8 cellular contexts compared by ENCODE assay signal in genomic region chr17:64320613-64321553, GRCh38. TPM values are rescaled to one million over a fixed set of nuclear protein-coding genes. Genes with fewer than 3 reads are reported as not detected.
DNase-seq lines count a peak whose midpoint lies in the region; ATAC-seq and TF ChIP-seq lines count a peak whose summit lies in the region.

No MANE protein-coding gene starts in this region.

- peaks cover 0 to 4% (median 3%) of the 10 kb centered on the region in 3 donors for H3K27me3 Mint-ChIP-seq in CD14-positive monocyte (ENCODE audit: low read depth in 3 of 3)
- no peaks in the 10 kb centered on the region for H3K27me3 Mint-ChIP-seq in activated CD4-positive, alpha-beta memory T cell treated with anti-CD3 and anti-CD28 coated beads for 36 hours

- peak; percentile 67 for DNase-seq in CD14-positive monocyte (ENCODE audit: low spot score)
- DNase-seq in HPDE6-E6E7 (ENCODE audit: extremely low spot score), result peak; percentile 75
- DNase-seq in NCI-H774 (lab: John Stamatoyannopoulos, UW), result peak; percentile 77
- peak; percentile 64 for DNase-seq in activated CD4-positive, alpha-beta memory T cell treated with anti-CD3 and anti-CD28 coated beads for 36 hours
- DNase-seq in effector memory CD4-positive, alpha-beta T cell, result peak; percentile 8 to 41 (median 26)
- peak; percentile 76 for DNase-seq in midbrain (lab: John Stamatoyannopoulos, UW)
- DNase-seq in stimulated activated CD8-positive, alpha-beta memory T cell treated with anti-CD3 and anti-CD28 coated beads, Interleukin-7, amount 100 ng/mL, for 1 hour (ENCODE audit: low read depth in 2 of 2), result peak; percentile 20 to 23

- no peaks in the 10 kb centered on the region for H3K9me3 ChIP-seq in effector memory CD4-positive, alpha-beta T cell (ENCODE audit: control insufficient read depth, low read length)

- peaks cover 5% of the 10 kb centered on the region for H3K4me1 ChIP-seq in effector memory CD4-positive, alpha-beta T cell (ENCODE audit: control insufficient read depth, insufficient read depth, low read length, poor library complexity, severe bottlenecking)

- no peak overlapping the region for H3K27ac ChIP-seq in effector memory CD4-positive, alpha-beta T cell (ENCODE audit: insufficient read depth, low read length, poor library complexity, severe bottlenecking)

- ATAC-seq in HG02571 (IDR thresholded peaks at IDR 0.05; ENCODE audit: unreplicated experiment), result no peak

- CTCF ChIA-PET in activated CD4-positive, alpha-beta memory T cell treated with anti-CD3 and anti-CD28 coated beads for 36 hours (lab: Charles Lee), result interaction anchor here (0.6 to 17.1 kb wide), 24 partner anchors 8 to 414 kb away, joined by 3 to 230 read pairs (median 4); partner anchors contain the start of genes CEP95 and DDX5

- H3K4me3 ChIP-seq in effector memory CD4-positive, alpha-beta T cell (ENCODE audit: insufficient read depth, low read depth, low read length, poor library complexity, severe bottlenecking), result no peak overlapping the region

- H3K36me3 ChIP-seq in effector memory CD4-positive, alpha-beta T cell (ENCODE audit: control insufficient read depth, insufficient read depth, low read length), result no peaks in the 10 kb centered on the region

- intact Hi-C loops in CD14-positive monocyte (cut with micrococcal nuclease), result loop anchor here (5.0 kb wide), 2 partner anchors 36 to 96 kb away; no protein-coding TSS in a partner anchor
- intact Hi-C loops in activated CD4-positive, alpha-beta memory T cell treated with anti-CD3 and anti-CD28 coated beads for 36 hours (cut with micrococcal nuclease), result loop anchor here (1.0 to 5.0 kb wide), 2 partner anchors 97 to 326 kb away; no protein-coding TSS in a partner anchor

- peaks cover 34 to 56% of the 10 kb centered on the region in 2 donors for H3K36me3 Mint-ChIP-seq in CD14-positive monocyte
- no peaks in the 10 kb centered on the region for H3K36me3 Mint-ChIP-seq in activated CD4-positive, alpha-beta memory T cell treated with anti-CD3 and anti-CD28 coated beads for 36 hours

- peak; percentile 91 for TF ChIP-seq CTCF in CD14-positive monocyte (IDR thresholded peaks at IDR 0.05)

- H3K27me3 ChIP-seq in effector memory CD4-positive, alpha-beta T cell (replicated peaks; ENCODE audit: control insufficient read depth, insufficient read depth, low read length, poor library complexity, severe bottlenecking), result no peaks in the 10 kb centered on the region

- H3K9me3 Mint-ChIP-seq in CD14-positive monocyte, result peaks cover 0 to 2% (median 0%) of the 10 kb centered on the region in 7 donors
- no peaks in the 10 kb centered on the region for H3K9me3 Mint-ChIP-seq in activated CD4-positive, alpha-beta memory T cell treated with anti-CD3 and anti-CD28 coated beads for 36 hours

- H3K4me1 Mint-ChIP-seq in CD14-positive monocyte, result peaks cover 47% of the 10 kb centered on the region
- no peaks in the 10 kb centered on the region for H3K4me1 Mint-ChIP-seq in activated CD4-positive, alpha-beta memory T cell treated with anti-CD3 and anti-CD28 coated beads for 36 hours (ENCODE audit: low read depth)

- POLR2A ChIA-PET in activated CD4-positive, alpha-beta memory T cell treated with anti-CD3 and anti-CD28 coated beads for 36 hours (lab: Charles Lee), result interaction anchor here (1.1 kb wide), 1 partner anchor 98 kb away, joined by 4 read pairs; no protein-coding TSS in a partner anchor

- H3K27ac Mint-ChIP-seq in CD14-positive monocyte, result peak overlapping the region; percentile 51 to 83 (median 76)
- no peak overlapping the region for H3K27ac Mint-ChIP-seq in activated CD4-positive, alpha-beta memory T cell treated with anti-CD3 and anti-CD28 coated beads for 36 hours

- H3K4me3 Mint-ChIP-seq in CD14-positive monocyte, result peak overlapping the region; percentile 51 to 58
- no peak overlapping the region for H3K4me3 Mint-ChIP-seq in activated CD4-positive, alpha-beta memory T cell treated with anti-CD3 and anti-CD28 coated beads for 36 hours

RNA-seq across cellular contexts. Expression of gene TEX2, which starts 57.8 kb away (rescaled TPM):
- 1 to 10 TPM; 6.5 to 8.7 TPM for polyA plus RNA-seq in CD14-positive monocyte
- 10 to 100 TPM; 11.9 to 12.1 TPM for total RNA-seq in activated CD4-positive, alpha-beta memory T cell treated with anti-CD3 and anti-CD28 coated beads for 36 hours

Comparison
In these comparisons a context has a peak if more than half of its experiments do, and no peak if none do; other contexts are left out.
1. DNase-seq: peak in every context shown above with its lines; median percentile 77 in NCI-H774; 76 in midbrain; 75 in HPDE6-E6E7; 67 in CD14-positive monocyte; 64 in activated CD4-positive, alpha-beta memory T cell treated with anti-CD3 and anti-CD28 coated beads for 36 hours; 26 in effector memory CD4-positive, alpha-beta T cell; 22 in stimulated activated CD8-positive, alpha-beta memory T cell treated with anti-CD3 and anti-CD28 coated beads, Interleukin-7, amount 100 ng/mL, for 1 hour.